ENCODE assay signal across 12 cellular contexts in genomic region chr22:31223786-31224191, GRCh38. TPM values are rescaled to one million over a fixed set of nuclear protein-coding genes. Genes with fewer than 3 reads are reported as not detected.
DNase-seq lines count a peak whose midpoint lies in the region; ATAC-seq and TF ChIP-seq lines count a peak whose summit lies in the region.
"Had no signal": no experiment of that assay in that cellular context is flagged by ENCODE, and none has a peak within 500 bp of the region (broad histone marks: within the 10 kb centered on the region; RNA-seq: fewer than 3 reads in every experiment).

No MANE protein-coding gene starts in this region.

- no peak overlapping the region for H3K4me3 Mint-ChIP-seq in activated T-cell treated with anti-CD3 and anti-CD28 coated beads, Interleukin-2, amount 50 U/mL, for 24 hours
- H3K4me3 Mint-ChIP-seq in central memory CD8-positive, alpha-beta T cell, result no peak overlapping the region
- H3K4me3 Mint-ChIP-seq in nephron progenitor cell, result no peak overlapping the region
- H3K4me3 Mint-ChIP-seq: brain had no signal

- H3K4me1 Mint-ChIP-seq in activated T-cell treated with anti-CD3 and anti-CD28 coated beads, Interleukin-2, amount 50 U/mL, for 24 hours (ENCODE audit: low read depth), result peaks cover 24% of the 10 kb centered on the region
- peaks cover 45% of the 10 kb centered on the region for H3K4me1 Mint-ChIP-seq in central memory CD8-positive, alpha-beta T cell
- peaks cover 33% of the 10 kb centered on the region for H3K4me1 Mint-ChIP-seq in nephron progenitor cell

- TF ChIP-seq EP300 in upper lobe of left lung (IDR thresholded peaks at IDR 0.05), result no peak

- no peaks in the 10 kb centered on the region for H3K27me3 ChIP-seq in upper lobe of left lung

- H3K9me3 Mint-ChIP-seq in activated T-cell treated with anti-CD3 and anti-CD28 coated beads, Interleukin-2, amount 50 U/mL, for 24 hours, result no peaks in the 10 kb centered on the region
- H3K9me3 Mint-ChIP-seq in central memory CD8-positive, alpha-beta T cell, result no peaks in the 10 kb centered on the region
- no peaks in the 10 kb centered on the region for H3K9me3 Mint-ChIP-seq in nephron progenitor cell
- H3K9me3 Mint-ChIP-seq: brain had no signal

- no peak for DNase-seq in activated T-cell treated with anti-CD3 and anti-CD28 coated beads, Interleukin-2, amount 50 U/mL, for 24 hours
- DNase-seq in activated T-cell treated with anti-CD3 and anti-CD28 coated beads for 4 hours (no peak), nephron progenitor cell (no peak), upper lobe of left lung (peak in 1 of 2 donors; percentile 60), dermis blood vessel endothelial cell (no peak), NCI-H1694 treated with DMSO at 0.1 percent for 48 hours (lab: John Stamatoyannopoulos, UW) (no peak)
- no peak for DNase-seq in central memory CD8-positive, alpha-beta T cell (ENCODE audit: low spot score in 2 of 2)
- DNase-seq: activated naive CD4-positive, alpha-beta T cell; mesendoderm had no signal

- peak overlapping the region; percentile 40 for H3K27ac Mint-ChIP-seq in activated T-cell treated with anti-CD3 and anti-CD28 coated beads, Interleukin-2, amount 50 U/mL, for 24 hours
- H3K27ac Mint-ChIP-seq in central memory CD8-positive, alpha-beta T cell (ENCODE audit: low read depth), result peak overlapping the region; percentile 38
- H3K27ac Mint-ChIP-seq in nephron progenitor cell, result peak overlapping the region; percentile 55

- H3K27me3 Mint-ChIP-seq in activated T-cell treated with anti-CD3 and anti-CD28 coated beads, Interleukin-2, amount 50 U/mL, for 24 hours, result no peaks in the 10 kb centered on the region
- H3K27me3 Mint-ChIP-seq in central memory CD8-positive, alpha-beta T cell, result no peaks in the 10 kb centered on the region
- H3K27me3 Mint-ChIP-seq in nephron progenitor cell (ENCODE audit: low read depth, poor library complexity), result no peaks in the 10 kb centered on the region
- H3K27me3 Mint-ChIP-seq: brain had no signal

- H3K4me3 ChIP-seq in upper lobe of left lung, result no peak overlapping the region

- H3K4me1 ChIP-seq in upper lobe of left lung, result peaks cover 39 to 66% (median 45%) of the 10 kb centered on the region in 4 donors
- H3K4me1 ChIP-seq: parathyroid adenoma had no signal

- ATAC-seq in central memory CD8-positive, alpha-beta T cell (replicated peaks; ENCODE audit: extremely low read depth, poor library complexity, severe bottlenecking), result no peak
- ATAC-seq in upper lobe of left lung (ENCODE audit: low FRiP score in 2 of 2), result no peak
- ATAC-seq in HG02642 (IDR thresholded peaks at IDR 0.05; ENCODE audit: poor library complexity, unreplicated experiment), result no peak

- H3K36me3 Mint-ChIP-seq in activated T-cell treated with anti-CD3 and anti-CD28 coated beads, Interleukin-2, amount 50 U/mL, for 24 hours (ENCODE audit: low read depth), result peaks cover 39% of the 10 kb centered on the region
- peaks cover 6% of the 10 kb centered on the region for H3K36me3 Mint-ChIP-seq in central memory CD8-positive, alpha-beta T cell (ENCODE audit: insufficient read depth)
- H3K36me3 Mint-ChIP-seq in nephron progenitor cell (ENCODE audit: low read depth), result peaks cover 17% of the 10 kb centered on the region

- TF ChIP-seq POLR2A in upper lobe of left lung (IDR thresholded peaks at IDR 0.05), result no peak

- peak overlapping the region; percentile 26 to 96 (median 58) for H3K27ac ChIP-seq in upper lobe of left lung
- H3K27ac ChIP-seq: parathyroid adenoma had no signal

- H3K9me3 ChIP-seq in upper lobe of left lung, result no peaks in the 10 kb centered on the region

- 64 to 67% methylated on average over 3 of the region's 3 CpGs for WGBS in upper lobe of left lung, 2 donors

- no peak for TF ChIP-seq CTCF in nephron progenitor cell (IDR thresholded peaks at IDR 0.05)
- no peak for TF ChIP-seq CTCF in upper lobe of left lung (IDR thresholded peaks at IDR 0.05)

- peaks cover 0 to 28% (median 9%) of the 10 kb centered on the region in 4 donors for H3K36me3 ChIP-seq in upper lobe of left lung

RNA-seq across cellular contexts. Expression of gene LIMK2, which starts 11.7 kb away (rescaled TPM):
- total RNA-seq in upper lobe of left lung, result 100 to 1,000 TPM in 2 of 6 donors, 10 to 100 TPM in 4; 44.5 to 141 (median 75.8) TPM
- 94.0 and 103 TPM in 2 replicates for total RNA-seq in dermis blood vessel endothelial cell
